ENCODE assay signal across 13 cellular contexts in the genomic region with DNA sequence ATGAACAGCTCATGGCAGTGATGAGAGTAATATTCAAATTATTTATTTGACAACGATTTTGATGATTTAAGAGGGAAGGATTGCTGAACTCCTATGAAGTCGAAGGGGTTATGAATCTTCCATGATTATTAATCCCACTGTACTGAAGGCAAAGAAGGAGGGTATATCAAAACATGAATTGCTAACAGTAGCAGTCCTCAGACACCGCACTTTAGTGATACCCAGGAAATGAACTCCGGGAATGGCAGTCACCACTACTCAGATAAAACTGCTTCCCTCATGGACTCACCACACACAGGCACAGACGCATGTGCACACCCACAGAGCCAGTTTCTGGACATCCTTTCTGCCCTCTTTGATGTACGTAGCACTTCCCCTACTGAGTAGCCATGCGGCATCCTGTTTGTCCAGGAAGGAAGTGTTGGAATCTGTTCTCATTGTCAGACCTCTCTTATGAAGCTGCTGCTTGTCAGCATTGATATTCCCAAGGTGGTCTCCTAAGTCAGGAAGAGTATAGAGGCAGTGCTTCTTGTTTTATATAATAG.
DNase-seq lines count a peak whose midpoint lies in the region; ATAC-seq, FAIRE-seq and TF ChIP-seq lines count a peak whose summit lies in the region.
"Had no signal": no experiment of that assay in that cellular context is flagged by ENCODE, and none has a peak within 500 bp of the region (broad histone marks: within the 10 kb centered on the region; RNA-seq: fewer than 3 reads in every experiment).

No MANE protein-coding gene starts in this region.

- no peak overlapping the region for H3K4me2 ChIP-seq in Karpas-422 (ENCODE audit: low read depth, low read length, poor library complexity, severe bottlenecking)

- no peaks in the 10 kb centered on the region for H3K36me3 ChIP-seq in Karpas-422 (ENCODE audit: insufficient read depth, low read length)
- H3K36me3 ChIP-seq: breast epithelium had no signal

- H3K9ac ChIP-seq in Karpas-422 (ENCODE audit: low read length) = no peak overlapping the region

- H3K27ac Mint-ChIP-seq in activated T-helper 1 cell treated with anti-CD3 and anti-CD28 coated beads, Interleukin-12 subunit alpha, Interleukin-12 subunit beta, Interleukin-2, Interleukin-4 antibody, amounts not matched to agents 30 ng/mL and 10 ng/mL and 1 ng/mL, durations not matched to agents 14 hours and 24 hours and 36 hours = no peak overlapping the region
- H3K27ac Mint-ChIP-seq: CD8-positive, alpha-beta T cell had no signal

- intact Hi-C loops in left ventricle myocardium superior (cut with micrococcal nuclease) = no loop called here
- intact Hi-C loops in activated T-helper 1 cell treated with anti-CD3 and anti-CD28 coated beads, Interleukin-12 subunit alpha, Interleukin-12 subunit beta, Interleukin-2, Interleukin-4 antibody, amounts not matched to agents 30 ng/mL and 10 ng/mL and 1 ng/mL, durations not matched to agents 14 hours and 24 hours and 36 hours (cut with micrococcal nuclease) = no loop called here

- peak; percentile 55 for ATAC-seq in left ventricle myocardium superior
- ATAC-seq: CD8-positive, alpha-beta T cell; SK-N-SH treated with all-trans-retinoic acid at 6 μM for 48 hours had no signal

- CTCF ChIA-PET in RWPE1 (lab: Yijun Ruan, JAX) = interaction anchor here (0.6 kb wide), 1 partner anchor 463 kb away, joined by 5 read pairs; no protein-coding TSS in a partner anchor

- no peaks in the 10 kb centered on the region for H3K4me1 ChIP-seq in Karpas-422 (ENCODE audit: low read length)

- no peaks in the 10 kb centered on the region for H3K9me2 ChIP-seq in Karpas-422 (replicated peaks; ENCODE audit: insufficient read depth, low read length)

- H3K27me3 ChIP-seq in Karpas-422 (ENCODE audit: low read length) = no peaks in the 10 kb centered on the region
- H3K27me3 ChIP-seq: breast epithelium had no signal

- peaks cover 4% of the 10 kb centered on the region for H3K27me3 Mint-ChIP-seq in activated T-helper 1 cell treated with anti-CD3 and anti-CD28 coated beads, Interleukin-12 subunit alpha, Interleukin-12 subunit beta, Interleukin-2, Interleukin-4 antibody, amounts not matched to agents 30 ng/mL and 10 ng/mL and 1 ng/mL, durations not matched to agents 14 hours and 24 hours and 36 hours (ENCODE audit: insufficient read depth)

- no peak overlapping the region for H3K4me3 Mint-ChIP-seq in activated T-helper 1 cell treated with anti-CD3 and anti-CD28 coated beads, Interleukin-12 subunit alpha, Interleukin-12 subunit beta, Interleukin-2, Interleukin-4 antibody, amounts not matched to agents 30 ng/mL and 10 ng/mL and 1 ng/mL, durations not matched to agents 14 hours and 24 hours and 36 hours
- H3K4me3 Mint-ChIP-seq: CD8-positive, alpha-beta T cell had no signal

- FAIRE-seq in HTR-8/SVneo (lab: Jason Lieb, UNC) = peak; percentile 82

- no peaks in the 10 kb centered on the region for H4K20me1 ChIP-seq in Karpas-422 (ENCODE audit: insufficient read depth, low read depth, low read length)

- POLR2A ChIA-PET in RWPE1 (lab: Yijun Ruan, JAX; ENCODE audit: low non-redundant PET) = no interaction called here

- no peak for TF ChIP-seq CTCF in RWPE1 (conservative IDR thresholded peaks at IDR 0.05; ENCODE audit: low read depth)

- DNase-seq in HTR-8/SVneo (ENCODE audit: insufficient read length, low spot score) (no peak), left ventricle myocardium superior (no peak), pulmonary artery endothelial cell (ENCODE audit: low read depth, low spot score) (peak; percentile 67), Karpas-422 (no peak), RWPE1 (ENCODE audit: low spot score) (no peak)
- no peak for DNase-seq in activated T-helper 1 cell treated with anti-CD3 and anti-CD28 coated beads, Interleukin-12 subunit alpha, Interleukin-12 subunit beta, Interleukin-2, Interleukin-4 antibody, amounts not matched to agents 30 ng/mL and 10 ng/mL and 1 ng/mL, durations not matched to agents 14 hours and 24 hours and 36 hours (ENCODE audit: low spot score)
- DNase-seq: activated CD4-positive, alpha-beta T cell treated with anti-CD3 and anti-CD28 coated beads for 1 hour; CD8-positive, alpha-beta T cell; MM.1S; posterior cingulate gyrus had no signal

- H3K4me3 ChIP-seq in Karpas-422 (ENCODE audit: low read length) = no peak overlapping the region
- H3K4me3 ChIP-seq: breast epithelium had no signal

- no peaks in the 10 kb centered on the region for H3K9me3 ChIP-seq in Karpas-422 (ENCODE audit: low read length)
- H3K9me3 ChIP-seq: breast epithelium had no signal

- no peaks in the 10 kb centered on the region for H3K79me2 ChIP-seq in Karpas-422 (ENCODE audit: low read length)

- H3K9me3 Mint-ChIP-seq in activated T-helper 1 cell treated with anti-CD3 and anti-CD28 coated beads, Interleukin-12 subunit alpha, Interleukin-12 subunit beta, Interleukin-2, Interleukin-4 antibody, amounts not matched to agents 30 ng/mL and 10 ng/mL and 1 ng/mL, durations not matched to agents 14 hours and 24 hours and 36 hours = no peaks in the 10 kb centered on the region
- H3K9me3 Mint-ChIP-seq: CD8-positive, alpha-beta T cell had no signal

- H3K27ac ChIP-seq in angular gyrus (ENCODE audit: low read depth, low read length) (peak overlapping the region; percentile 52), Karpas-422 (ENCODE audit: low read length) (no peak overlapping the region), RWPE1 (no peak overlapping the region)

- no peak overlapping the region for H2AFZ ChIP-seq in Karpas-422 (ENCODE audit: low read length)

- no peaks in the 10 kb centered on the region for H3K4me1 Mint-ChIP-seq in activated T-helper 1 cell treated with anti-CD3 and anti-CD28 coated beads, Interleukin-12 subunit alpha, Interleukin-12 subunit beta, Interleukin-2, Interleukin-4 antibody, amounts not matched to agents 30 ng/mL and 10 ng/mL and 1 ng/mL, durations not matched to agents 14 hours and 24 hours and 36 hours (ENCODE audit: low read depth)

- no peaks in the 10 kb centered on the region for H3K36me3 Mint-ChIP-seq in activated T-helper 1 cell treated with anti-CD3 and anti-CD28 coated beads, Interleukin-12 subunit alpha, Interleukin-12 subunit beta, Interleukin-2, Interleukin-4 antibody, amounts not matched to agents 30 ng/mL and 10 ng/mL and 1 ng/mL, durations not matched to agents 14 hours and 24 hours and 36 hours (ENCODE audit: low read depth)
- H3K36me3 Mint-ChIP-seq: CD8-positive, alpha-beta T cell had no signal
